Comparison of ENCODE assay signal across 18 cellular contexts in the genomic region with DNA sequence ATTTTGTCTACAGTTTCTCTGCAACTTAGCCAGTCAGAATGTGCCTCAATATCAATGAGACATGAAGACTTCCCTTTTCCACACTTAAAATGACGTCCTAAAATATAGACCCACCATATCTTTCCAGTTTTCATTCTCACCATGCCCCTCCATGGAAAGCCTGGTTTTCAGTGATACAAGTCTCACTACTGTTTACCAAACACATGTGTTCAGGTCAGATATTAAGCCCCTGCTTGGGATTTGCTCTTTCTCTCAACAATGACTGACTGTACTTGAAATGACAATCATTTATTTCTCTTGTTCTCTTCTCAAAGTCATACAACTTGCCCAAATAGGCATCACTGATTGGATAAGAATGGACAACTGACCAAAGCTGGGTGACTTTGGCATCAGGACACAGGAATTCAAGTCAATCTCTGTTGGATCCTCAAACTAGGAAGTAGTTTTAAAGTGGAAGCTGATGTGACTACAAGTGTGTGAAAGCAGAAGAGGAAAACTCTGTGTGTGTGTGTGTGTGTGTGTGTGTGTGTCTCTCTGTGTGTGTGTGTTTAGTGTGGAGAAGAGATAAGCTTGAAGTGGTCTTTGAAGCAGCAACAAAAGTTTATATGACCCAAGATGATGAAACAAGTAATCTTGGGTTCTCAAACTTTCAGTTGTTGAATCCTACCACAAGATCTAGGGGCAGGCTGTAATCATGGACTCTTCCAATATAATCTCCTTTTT.
"Had no signal": no experiment of that assay in that cellular context is flagged by ENCODE, and none has a peak within 500 bp of the region (broad histone marks: within the 10 kb centered on the region; RNA-seq: fewer than 3 reads in every experiment).

No MANE protein-coding gene starts in this region.

- ATAC-seq: esophagus mucosa; gastrocnemius medialis; heart right ventricle; left lobe of liver; mucosa of descending colon; naive thymus-derived CD8-positive, alpha-beta T cell; psoas muscle; right lobe of liver; stimulated activated effector memory CD8-positive, alpha-beta T cell treated with anti-CD3 and anti-CD28 coated beads, Interleukin-12 subunit alpha, Interleukin-12 subunit beta, amount 100 ng/mL, for 72 hours; stimulated activated naive CD8-positive, alpha-beta T cell treated with anti-CD3 and anti-CD28 coated beads, Interleukin-15, Interleukin-2, amounts not matched to agents 100 U/mL and 50 U/mL, for 24 hours had no signal

- DNase-seq: effector memory CD4-positive, alpha-beta T cell; gastrocnemius medialis; heart right ventricle; hypothalamus; islet precursor cell; mucosa of descending colon; naive thymus-derived CD8-positive, alpha-beta T cell; psoas muscle; retina; right lobe of liver; stimulated activated CD4-positive, alpha-beta T cell treated with anti-CD3 and anti-CD28 coated beads, Interleukin-4, amount 100 ng/mL, for 1 hour; stimulated activated CD8-positive, alpha-beta memory T cell treated with anti-CD3 and anti-CD28 coated beads, Interleukin-4, amount 100 ng/mL, for 48 hours; stimulated activated naive CD8-positive, alpha-beta T cell treated with anti-CD3 and anti-CD28 coated beads, Interleukin-15, Interleukin-2, amounts not matched to agents 100 U/mL and 50 U/mL, for 24 hours; thyroid gland had no signal

- FAIRE-seq: urothelium cell line had no signal
